1 cellular context compared by ENCODE assay signal in genomic region chr19:19155495-19156219, GRCh38.
TF ChIP-seq lines count a peak whose summit lies in the region.

No MANE protein-coding gene starts in this region.

TF ChIP-seq in GM12878, 131 proteins besides CTCF, POLR2A, EP300 and RAD21 (continues in another document):
- TF ChIP-seq, protein P1, sequence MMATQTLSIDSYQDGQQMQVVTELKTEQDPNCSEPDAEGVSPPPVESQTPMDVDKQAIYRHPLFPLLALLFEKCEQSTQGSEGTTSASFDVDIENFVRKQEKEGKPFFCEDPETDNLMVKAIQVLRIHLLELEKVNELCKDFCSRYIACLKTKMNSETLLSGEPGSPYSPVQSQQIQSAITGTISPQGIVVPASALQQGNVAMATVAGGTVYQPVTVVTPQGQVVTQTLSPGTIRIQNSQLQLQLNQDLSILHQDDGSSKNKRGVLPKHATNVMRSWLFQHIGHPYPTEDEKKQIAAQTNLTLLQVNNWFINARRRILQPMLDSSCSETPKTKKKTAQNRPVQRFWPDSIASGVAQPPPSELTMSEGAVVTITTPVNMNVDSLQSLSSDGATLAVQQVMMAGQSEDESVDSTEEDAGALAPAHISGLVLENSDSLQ (IDR thresholded peaks at IDR 0.05), result no peak
- no peak for TF ChIP-seq ZNF622 (IDR thresholded peaks at IDR 0.05)
- no peak; the same call in 1 of the 2 replicates for TF ChIP-seq RFX5 (IDR thresholded peaks at IDR 0.05; ENCODE audit: low read depth, low read length)
- no peak for TF ChIP-seq CHD2 (IDR thresholded peaks at IDR 0.05; ENCODE audit: borderline replicate concordance, low read depth, low read length)
- TF ChIP-seq JUND (IDR thresholded peaks at IDR 0.05; ENCODE audit: low read depth, low read length), result no peak
- no peak for TF ChIP-seq SRF (IDR thresholded peaks at IDR 0.05; ENCODE audit: low read depth in 2 of 2, low read length in 2 of 2)
- TF ChIP-seq IKZF2 (IDR thresholded peaks at IDR 0.05), result peak; percentile 71 to 73; a peak in 3 of 4 replicates
- peak; percentile 50; the same call in 1 of the 2 replicates for TF ChIP-seq ZBED1 (IDR thresholded peaks at IDR 0.05; ENCODE audit: borderline replicate concordance)
- TF ChIP-seq PAX8 (IDR thresholded peaks at IDR 0.05), result no peak
- no peak for TF ChIP-seq IRF3 (IDR thresholded peaks at IDR 0.05)
- peak; percentile 75 for TF ChIP-seq CBFB (IDR thresholded peaks at IDR 0.05; ENCODE audit: low read depth)
- TF ChIP-seq E2F4 (IDR thresholded peaks at IDR 0.05; ENCODE audit: low read depth, low read length), result no peak
- no peak for TF ChIP-seq NR2C1 (IDR thresholded peaks at IDR 0.05)
- peak; percentile 84 to 90 for TF ChIP-seq BHLHE40 (IDR thresholded peaks at IDR 0.05; ENCODE audit: borderline replicate concordance in 1 of 2, low read depth in 2 of 2, low read length in 1 of 2)
- no peak for TF ChIP-seq MXI1 (IDR thresholded peaks at IDR 0.05; ENCODE audit: low read depth, low read length)
- TF ChIP-seq SREBF2 (IDR thresholded peaks at IDR 0.05; ENCODE audit: low read length), result no peak
- TF ChIP-seq SREBF1 (IDR thresholded peaks at IDR 0.05; ENCODE audit: low read length), result no peak
- peak; percentile 71 for TF ChIP-seq MEF2B (IDR thresholded peaks at IDR 0.05; ENCODE audit: partially characterized antibody, poor library complexity, severe bottlenecking)
- no peak for TF ChIP-seq IRF4 (IDR thresholded peaks at IDR 0.05; ENCODE audit: low read depth, low read length)
- TF ChIP-seq SKIL (IDR thresholded peaks at IDR 0.05; ENCODE audit: low read depth, poor library complexity, severe bottlenecking), result peak; percentile 76
- TF ChIP-seq RAD51 (IDR thresholded peaks at IDR 0.05), result no peak
- no peak for TF ChIP-seq BRCA1 (IDR thresholded peaks at IDR 0.05; ENCODE audit: low read depth, low read length)
- no peak for TF ChIP-seq KAT2A (conservative IDR thresholded peaks at IDR 0.05; ENCODE audit: control insufficient read depth, low read depth, low read length)
- TF ChIP-seq TCF3 (IDR thresholded peaks at IDR 0.05; ENCODE audit: borderline replicate concordance, insufficient read depth, low read depth, low read length), result 0 out of 2 replicates have a peak, but pooled peaks have one; percentile 69
- no peak for TF ChIP-seq USF1 (IDR thresholded peaks at IDR 0.05; ENCODE audit: borderline replicate concordance, extremely low read length, insufficient read depth, low read depth, low read length)
- no peak for TF ChIP-seq NRF1 (conservative IDR thresholded peaks at IDR 0.05; ENCODE audit: low read depth, low read length)
- TF ChIP-seq BCL11A (IDR thresholded peaks at IDR 0.05; ENCODE audit: low read depth, low read length), result no peak
- no peak for TF ChIP-seq ZNF384 (IDR thresholded peaks at IDR 0.05; ENCODE audit: borderline replicate concordance, low read depth, low read length)
- TF ChIP-seq CEBPB (IDR thresholded peaks at IDR 0.05; ENCODE audit: borderline replicate concordance in 1 of 2, low read depth in 2 of 2, low read length in 2 of 2), result no peak
- TF ChIP-seq MTA2 (IDR thresholded peaks at IDR 0.05; ENCODE audit: low read depth), result peak; percentile 35; the same call in 1 of the 2 replicates
- TF ChIP-seq GATAD2B (conservative IDR thresholded peaks at IDR 0.05; ENCODE audit: low read depth), result 0 out of 2 replicates have a peak, but pooled peaks have one; percentile 33
- 0 out of 2 replicates have a peak, but pooled peaks have one; percentile 34 for TF ChIP-seq DPF2 (IDR thresholded peaks at IDR 0.05)
- TF ChIP-seq STAT3 (IDR thresholded peaks at IDR 0.05; ENCODE audit: low read depth, low read length), result no peak
- TF ChIP-seq POLR2AphosphoS2 (IDR thresholded peaks at IDR 0.05; ENCODE audit: low read depth, low read length), result no peak
- peak; percentile 63; the same call in 1 of the 2 replicates for TF ChIP-seq CREB1 (IDR thresholded peaks at IDR 0.05; ENCODE audit: low read depth)
- TF ChIP-seq E2F8 (IDR thresholded peaks at IDR 0.05; ENCODE audit: low read depth, partially characterized antibody), result no peak
- TF ChIP-seq BACH1 (IDR thresholded peaks at IDR 0.05; ENCODE audit: borderline replicate concordance), result peak; percentile 44; the same call in 1 of the 2 replicates
- no peak for TF ChIP-seq SMAD5 (IDR thresholded peaks at IDR 0.05; ENCODE audit: low read depth)
- peak; percentile 48; the same call in 1 of the 2 replicates for TF ChIP-seq CREM (IDR thresholded peaks at IDR 0.05; ENCODE audit: low read depth)
- no peak for TF ChIP-seq YY1 (IDR thresholded peaks at IDR 0.05; ENCODE audit: low read depth, low read length)
- peak; percentile 75 for TF ChIP-seq MEF2A (IDR thresholded peaks at IDR 0.05; ENCODE audit: insufficient read depth, low read depth, low read length)
- no peak for TF ChIP-seq SP1 (IDR thresholded peaks at IDR 0.05; ENCODE audit: low read depth, low read length)
- TF ChIP-seq RUNX3 (IDR thresholded peaks at IDR 0.05; ENCODE audit: low read length), result peak; percentile 78
- TF ChIP-seq MYC (IDR thresholded peaks at IDR 0.05; ENCODE audit: insufficient read depth, insufficient read length, insufficient replicate concordance, low read length, severe bottlenecking), result peak; percentile 38
- TF ChIP-seq SMARCA5 (IDR thresholded peaks at IDR 0.05), result peak; percentile 32; the same call in 1 of the 2 replicates
- TF ChIP-seq, protein P2, sequence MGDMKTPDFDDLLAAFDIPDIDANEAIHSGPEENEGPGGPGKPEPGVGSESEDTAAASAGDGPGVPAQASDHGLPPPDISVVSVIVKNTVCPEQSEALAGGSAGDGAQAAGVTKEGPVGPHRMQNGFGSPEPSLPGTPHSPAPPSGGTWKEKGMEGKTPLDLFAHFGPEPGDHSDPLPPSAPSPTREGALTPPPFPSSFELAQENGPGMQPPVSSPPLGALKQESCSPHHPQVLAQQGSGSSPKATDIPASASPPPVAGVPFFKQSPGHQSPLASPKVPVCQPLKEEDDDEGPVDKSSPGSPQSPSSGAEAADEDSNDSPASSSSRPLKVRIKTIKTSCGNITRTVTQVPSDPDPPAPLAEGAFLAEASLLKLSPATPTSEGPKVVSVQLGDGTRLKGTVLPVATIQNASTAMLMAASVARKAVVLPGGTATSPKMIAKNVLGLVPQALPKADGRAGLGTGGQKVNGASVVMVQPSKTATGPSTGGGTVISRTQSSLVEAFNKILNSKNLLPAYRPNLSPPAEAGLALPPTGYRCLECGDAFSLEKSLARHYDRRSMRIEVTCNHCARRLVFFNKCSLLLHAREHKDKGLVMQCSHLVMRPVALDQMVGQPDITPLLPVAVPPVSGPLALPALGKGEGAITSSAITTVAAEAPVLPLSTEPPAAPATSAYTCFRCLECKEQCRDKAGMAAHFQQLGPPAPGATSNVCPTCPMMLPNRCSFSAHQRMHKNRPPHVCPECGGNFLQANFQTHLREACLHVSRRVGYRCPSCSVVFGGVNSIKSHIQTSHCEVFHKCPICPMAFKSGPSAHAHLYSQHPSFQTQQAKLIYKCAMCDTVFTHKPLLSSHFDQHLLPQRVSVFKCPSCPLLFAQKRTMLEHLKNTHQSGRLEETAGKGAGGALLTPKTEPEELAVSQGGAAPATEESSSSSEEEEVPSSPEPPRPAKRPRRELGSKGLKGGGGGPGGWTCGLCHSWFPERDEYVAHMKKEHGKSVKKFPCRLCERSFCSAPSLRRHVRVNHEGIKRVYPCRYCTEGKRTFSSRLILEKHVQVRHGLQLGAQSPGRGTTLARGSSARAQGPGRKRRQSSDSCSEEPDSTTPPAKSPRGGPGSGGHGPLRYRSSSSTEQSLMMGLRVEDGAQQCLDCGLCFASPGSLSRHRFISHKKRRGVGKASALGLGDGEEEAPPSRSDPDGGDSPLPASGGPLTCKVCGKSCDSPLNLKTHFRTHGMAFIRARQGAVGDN (IDR thresholded peaks at IDR 0.05), result peak; percentile 83
- TF ChIP-seq FOS (IDR thresholded peaks at IDR 0.05; ENCODE audit: borderline replicate concordance, extremely low read depth, insufficient read length), result no peak
- TF ChIP-seq, protein P3, sequence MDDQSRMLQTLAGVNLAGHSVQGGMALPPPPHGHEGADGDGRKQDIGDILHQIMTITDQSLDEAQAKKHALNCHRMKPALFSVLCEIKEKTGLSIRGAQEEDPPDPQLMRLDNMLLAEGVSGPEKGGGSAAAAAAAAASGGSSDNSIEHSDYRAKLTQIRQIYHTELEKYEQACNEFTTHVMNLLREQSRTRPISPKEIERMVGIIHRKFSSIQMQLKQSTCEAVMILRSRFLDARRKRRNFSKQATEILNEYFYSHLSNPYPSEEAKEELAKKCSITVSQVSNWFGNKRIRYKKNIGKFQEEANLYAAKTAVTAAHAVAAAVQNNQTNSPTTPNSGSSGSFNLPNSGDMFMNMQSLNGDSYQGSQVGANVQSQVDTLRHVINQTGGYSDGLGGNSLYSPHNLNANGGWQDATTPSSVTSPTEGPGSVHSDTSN (IDR thresholded peaks at IDR 0.05; ENCODE audit: insufficient replicate concordance, low read depth, low read length), result no peak
- no peak for TF ChIP-seq NKRF (conservative IDR thresholded peaks at IDR 0.05)
- no peak for TF ChIP-seq STAT1 (conservative IDR thresholded peaks at IDR 0.05)
- no peak for TF ChIP-seq MAX (IDR thresholded peaks at IDR 0.05; ENCODE audit: low read depth, low read length)
